In the genomic region with DNA sequence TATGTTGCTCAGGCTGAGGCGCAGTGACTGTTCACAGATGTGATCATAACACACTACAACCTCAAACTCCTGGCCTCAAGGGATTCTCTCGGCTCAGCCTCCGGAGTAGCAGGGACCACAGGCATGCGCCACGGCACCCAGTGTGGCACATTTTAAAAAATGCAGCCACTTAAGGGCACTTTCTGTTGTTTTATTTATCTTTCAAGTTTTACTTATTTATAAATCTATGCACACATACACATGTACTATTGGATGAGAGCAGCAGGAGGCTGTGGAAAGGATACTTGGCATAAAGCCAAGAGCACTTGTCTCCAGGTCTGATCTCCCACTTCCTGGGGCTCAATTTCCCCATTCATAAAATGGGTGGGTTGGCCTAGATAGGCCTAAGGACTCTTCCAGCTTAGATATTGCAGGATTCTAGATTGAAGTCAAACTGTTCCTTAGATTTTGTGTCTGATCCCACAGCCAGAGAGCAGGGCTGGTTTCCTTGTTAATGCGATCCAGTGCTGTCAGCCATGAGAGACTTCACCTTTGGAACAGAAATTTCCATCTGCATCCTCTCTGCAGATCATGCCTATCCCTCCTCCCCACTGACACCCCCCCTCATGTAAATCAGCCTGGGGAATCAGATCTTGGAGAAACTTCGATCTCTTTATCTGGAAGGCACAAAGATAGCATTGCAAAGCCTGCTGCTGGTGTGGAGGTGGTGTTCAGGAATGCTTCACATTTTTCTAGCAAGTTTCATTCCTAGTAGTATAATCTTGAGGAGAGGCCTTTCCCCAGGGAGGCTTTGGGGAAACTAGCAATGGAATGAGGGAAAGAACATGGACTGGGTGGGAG, we compare ENCODE assay signal across 9 cellular contexts. TPM values are rescaled to one million over a fixed set of nuclear protein-coding genes. Genes with fewer than 3 reads are reported as not detected.
A peak's percentile ranks its signal among the peaks of the same experiment; 100 is the strongest.
DNase-seq lines count a peak whose midpoint lies in the region; ATAC-seq, FAIRE-seq and TF ChIP-seq lines count a peak whose summit lies in the region.
"Had no signal": no experiment of that assay in that cellular context is flagged by ENCODE, and none has a peak within 500 bp of the region (broad histone marks: within the 10 kb centered on the region; RNA-seq: fewer than 3 reads in every experiment).

No MANE protein-coding gene starts in this region.

- H3K9me2 ChIP-seq in hepatocyte (replicated peaks; ENCODE audit: insufficient read depth), result no peaks in the 10 kb centered on the region

- no peak overlapping the region for H3K4me3 Mint-ChIP-seq in activated naive CD8-positive, alpha-beta T cell treated with anti-CD3 and anti-CD28 coated beads, Interleukin-2, amount 10 ng/mL, durations not matched to agents 7 days and 5 days
- H3K4me3 Mint-ChIP-seq in activated naive CD8-positive, alpha-beta T cell treated with anti-CD3 and anti-CD28 coated beads, Interleukin-2, amount 50 U/mL, for 24 hours, result no peak overlapping the region

- H3K4me3 ChIP-seq in SJSA1 (no peak overlapping the region), hepatocyte (no peak overlapping the region)

- peaks cover 41% of the 10 kb centered on the region for H3K4me1 ChIP-seq in SJSA1 (replicated peaks)
- peaks cover 26% of the 10 kb centered on the region for H3K4me1 ChIP-seq in hepatocyte (ENCODE audit: insufficient read depth)

- H3K27ac ChIP-seq in SJSA1 (peak overlapping the region; percentile 23), hepatocyte (peak overlapping the region; percentile 80)

- peak overlapping the region; percentile 44 for H3K4me2 ChIP-seq in hepatocyte

- H3K27me3 Mint-ChIP-seq in activated naive CD8-positive, alpha-beta T cell treated with anti-CD3 and anti-CD28 coated beads, Interleukin-2, amount 10 ng/mL, durations not matched to agents 7 days and 5 days, result no peaks in the 10 kb centered on the region
- no peaks in the 10 kb centered on the region for H3K27me3 Mint-ChIP-seq in activated naive CD8-positive, alpha-beta T cell treated with anti-CD3 and anti-CD28 coated beads, Interleukin-2, amount 50 U/mL, for 24 hours

- no peaks in the 10 kb centered on the region for H4K20me1 ChIP-seq in hepatocyte (ENCODE audit: insufficient read depth, poor library complexity, severe bottlenecking)

- peak overlapping the region; percentile 5 for H2AFZ ChIP-seq in hepatocyte

- H3K36me3 ChIP-seq in SJSA1 (no peaks in the 10 kb centered on the region), hepatocyte (replicated peaks; ENCODE audit: insufficient read depth, low read depth) (no peaks in the 10 kb centered on the region)

- no peak for FAIRE-seq in urothelium cell line (lab: Jason Lieb, UNC)

- H3K4me1 Mint-ChIP-seq in activated naive CD8-positive, alpha-beta T cell treated with anti-CD3 and anti-CD28 coated beads, Interleukin-2, amount 10 ng/mL, durations not matched to agents 7 days and 5 days, result peaks cover 50% of the 10 kb centered on the region
- peaks cover 67% of the 10 kb centered on the region for H3K4me1 Mint-ChIP-seq in activated naive CD8-positive, alpha-beta T cell treated with anti-CD3 and anti-CD28 coated beads, Interleukin-2, amount 50 U/mL, for 24 hours

- no peak for ATAC-seq in activated naive CD8-positive, alpha-beta T cell treated with anti-CD3 and anti-CD28 coated beads, Interleukin-2, amount 10 ng/mL, durations not matched to agents 7 days and 5 days (ENCODE audit: low read depth)
- ATAC-seq in activated naive CD8-positive, alpha-beta T cell treated with anti-CD3 and anti-CD28 coated beads, Interleukin-2, amount 50 U/mL, for 24 hours, result no peak

- TF ChIP-seq CTCF in hepatocyte (IDR thresholded peaks at IDR 0.05; ENCODE audit: poor library complexity), result no peak

- peak; percentile 18 for DNase-seq in activated naive CD8-positive, alpha-beta T cell treated with anti-CD3 and anti-CD28 coated beads, Interleukin-2, amount 10 ng/mL, durations not matched to agents 7 days and 5 days
- no peak for DNase-seq in activated naive CD8-positive, alpha-beta T cell treated with anti-CD3 and anti-CD28 coated beads, Interleukin-2, amount 50 U/mL, for 24 hours
- DNase-seq in SJSA1 (ENCODE audit: low read depth in 1 of 2, low spot score in 2 of 2) (peak in 1 of 2 experiments; percentile 65), hepatocyte (ENCODE audit: low spot score) (peak; percentile 52), urothelium cell line (ENCODE audit: low spot score) (peak; percentile 37), NOMO-1 treated with DMSO at 0.1 percent for 48 hours (lab: John Stamatoyannopoulos, UW; ENCODE audit: unreplicated experiment) (no peak), NCI-H524 treated with DMSO at 0.1 percent for 48 hours (lab: John Stamatoyannopoulos, UW) (no peak)
- DNase-seq in activated CD4-positive, alpha-beta T cell treated with anti-CD3 and anti-CD28 coated beads, Interleukin-2, amount 50 U/mL, for 4 hours, result no peak
- DNase-seq: stimulated activated CD4-positive, alpha-beta T cell treated with anti-CD3 and anti-CD28 coated beads, Interleukin-4, amount 100 ng/mL, for 4 hours had no signal

- no peaks in the 10 kb centered on the region for H3K79me2 ChIP-seq in hepatocyte

- H3K9me3 Mint-ChIP-seq in activated naive CD8-positive, alpha-beta T cell treated with anti-CD3 and anti-CD28 coated beads, Interleukin-2, amount 10 ng/mL, durations not matched to agents 7 days and 5 days, result no peaks in the 10 kb centered on the region
- H3K9me3 Mint-ChIP-seq in activated naive CD8-positive, alpha-beta T cell treated with anti-CD3 and anti-CD28 coated beads, Interleukin-2, amount 50 U/mL, for 24 hours, result no peaks in the 10 kb centered on the region

- H3K9me3 ChIP-seq in SJSA1 (replicated peaks) (no peaks in the 10 kb centered on the region), hepatocyte (ENCODE audit: low read depth) (no peaks in the 10 kb centered on the region)

- POLR2A ChIA-PET in activated naive CD8-positive, alpha-beta T cell treated with anti-CD3 and anti-CD28 coated beads, Interleukin-2, amount 10 ng/mL, durations not matched to agents 7 days and 5 days (lab: Charles Lee), result interaction anchor here (0.7 to 9.3 kb wide), 4 partner anchors 12 to 30 kb away, joined by 3 to 262 read pairs (median 63); partner anchors contain the start of gene PCBP1

- no peaks in the 10 kb centered on the region for H3K36me3 Mint-ChIP-seq in activated naive CD8-positive, alpha-beta T cell treated with anti-CD3 and anti-CD28 coated beads, Interleukin-2, amount 10 ng/mL, durations not matched to agents 7 days and 5 days
- no peaks in the 10 kb centered on the region for H3K36me3 Mint-ChIP-seq in activated naive CD8-positive, alpha-beta T cell treated with anti-CD3 and anti-CD28 coated beads, Interleukin-2, amount 50 U/mL, for 24 hours (ENCODE audit: low read depth)

- H3K27ac Mint-ChIP-seq in activated naive CD8-positive, alpha-beta T cell treated with anti-CD3 and anti-CD28 coated beads, Interleukin-2, amount 10 ng/mL, durations not matched to agents 7 days and 5 days, result no peak overlapping the region
- no peak overlapping the region for H3K27ac Mint-ChIP-seq in activated naive CD8-positive, alpha-beta T cell treated with anti-CD3 and anti-CD28 coated beads, Interleukin-2, amount 50 U/mL, for 24 hours

- H3K27me3 ChIP-seq in SJSA1 (replicated peaks), result no peaks in the 10 kb centered on the region
- no peaks in the 10 kb centered on the region for H3K27me3 ChIP-seq in hepatocyte

- 79% methylated on average over 7 of the region's 7 CpGs for WGBS in hepatocyte (ENCODE audit: low lambda C conversion rate, missing lambda C conversion rate)

RNA-seq across cellular contexts. Expression of gene PCBP1, which starts 24.7 kb away (rescaled TPM):
- total RNA-seq in activated naive CD8-positive, alpha-beta T cell treated with anti-CD3 and anti-CD28 coated beads, Interleukin-2, amount 10 ng/mL, durations not matched to agents 7 days and 5 days, result 100 to 1,000 TPM; 459 to 467 TPM
- total RNA-seq in SJSA1 (2014; rRNA removed; shearing (Covaris generic)), result 17.7 and 25.2 TPM in 2 replicates
- total RNA-seq in hepatocyte, result 88.5 and 97.1 TPM in 2 replicates
- 180 and 183 TPM in 2 replicates for polyA plus RNA-seq in hepatocyte

Comparison
In these comparisons a context has a peak if more than half of its experiments do, and no peak if none do; other contexts are left out.
1. DNase-seq: peak in activated naive CD8-positive, alpha-beta T cell treated with anti-CD3 and anti-CD28 coated beads, Interleukin-2, amount 10 ng/mL, durations not matched to agents 7 days and 5 days (single experiment), hepatocyte (single experiment) and urothelium cell line (single experiment); none in activated naive CD8-positive, alpha-beta T cell treated with anti-CD3 and anti-CD28 coated beads, Interleukin-2, amount 50 U/mL, for 24 hours (single experiment), NOMO-1 treated with DMSO at 0.1 percent for 48 hours (single experiment), activated CD4-positive, alpha-beta T cell treated with anti-CD3 and anti-CD28 coated beads, Interleukin-2, amount 50 U/mL, for 4 hours (0 of 2) and NCI-H524 treated with DMSO at 0.1 percent for 48 hours (single experiment).